In the genomic region with DNA sequence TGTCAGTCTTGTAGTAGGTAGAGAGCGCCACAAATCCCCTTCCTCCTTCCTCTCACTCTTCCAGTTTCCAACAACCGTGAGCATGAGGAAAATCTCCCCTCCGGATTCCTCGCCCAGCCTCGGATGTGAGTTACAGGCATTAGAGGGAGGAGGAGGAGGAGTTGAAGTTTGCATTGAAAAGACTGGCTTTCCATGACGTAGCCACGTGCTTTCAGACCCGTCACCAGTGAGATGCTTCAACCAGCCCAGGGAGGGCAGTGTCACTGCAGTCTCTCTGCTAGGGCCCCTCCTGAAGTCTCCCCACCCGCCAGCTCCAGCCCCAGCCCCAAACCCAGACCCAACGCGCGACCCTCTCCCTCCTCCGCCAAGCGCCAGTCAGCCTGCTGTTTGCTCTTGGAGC, we compare ENCODE assay signal across 7 cellular contexts. TPM values are rescaled to one million over a fixed set of nuclear protein-coding genes. Genes with fewer than 3 reads are reported as not detected.
A peak's percentile ranks its signal among the peaks of the same experiment; 100 is the strongest.
DNase-seq lines count a peak whose midpoint lies in the region; ATAC-seq, FAIRE-seq and TF ChIP-seq lines count a peak whose summit lies in the region.

No MANE protein-coding gene starts in this region.

- 1% methylated on average over 7 of the region's 14 CpGs for WGBS in K562 (ENCODE audit: insufficient coverage, low coverage, missing lambda C conversion rate)

- POLR2A ChIA-PET in K562 (lab: Yijun Ruan, JAX), result no interaction called here

- H3K36me3 ChIP-seq in K562 (ENCODE audit: control insufficient read depth, insufficient read depth, low read length) (no peaks in the 10 kb centered on the region), iPS-20b (ENCODE audit: insufficient read depth, low read depth, low read length) (no peaks in the 10 kb centered on the region)

- TF ChIP-seq POLR2A in K562 (conservative IDR thresholded peaks at IDR 0.05), result no peak

- no peak for TF ChIP-seq RAD21 in K562 (CRISPR knock-in tag; conservative IDR thresholded peaks at IDR 0.05 in 1 of 2, IDR thresholded peaks at IDR 0.05 in 1 of 2)

- no peak for TF ChIP-seq CTCF in K562 (IDR thresholded peaks at IDR 0.05 in 2 of 3, conservative IDR thresholded peaks at IDR 0.05 in 1 of 3; ENCODE audit: insufficient read depth in 2 of 3, low read depth in 1 of 3, low read length in 3 of 3)

- H3K9ac ChIP-seq in K562 (ENCODE audit: insufficient read depth in 1 of 2, low read depth in 2 of 2, low read length in 2 of 2) (no peak overlapping the region), iPS-20b (ENCODE audit: low read depth, low read length) (peak overlapping the region; percentile 70; the same call in 1 of the 2 replicates)

- BruUV-seq in K562 (replicated peaks; lab: Mats Ljungman, UMichigan), result no TSS peak

- TF ChIP-seq EP300 in K562 (IDR thresholded peaks at IDR 0.05; ENCODE audit: low read length), result no peak

- no peaks in the 10 kb centered on the region for H4K20me1 ChIP-seq in K562 (replicated peaks; ENCODE audit: control insufficient read depth, insufficient read depth, low read length)

- ATAC-seq in GM19463 (IDR thresholded peaks at IDR 0.05; ENCODE audit: unreplicated experiment), result peak; percentile 41
- ATAC-seq in K562, result peak; percentile 53; the same call in 2 of the 3 replicates
- no peak for ATAC-seq in GM18517 (IDR thresholded peaks at IDR 0.05; ENCODE audit: unreplicated experiment)

- CTCF ChIA-PET in K562 (lab: Yijun Ruan, JAX; ENCODE audit: low intra/inter-chr PET ratio), result no interaction called here

- H3K4me3 ChIP-seq in K562 (no peak overlapping the region), iPS-20b (ENCODE audit: low read length) (peak overlapping the region; percentile 80)

- no peaks in the 10 kb centered on the region for H3K9me1 ChIP-seq in K562 (ENCODE audit: control insufficient read depth, insufficient read depth, low read length)

- H3K27ac ChIP-seq in K562 (ENCODE audit: extremely low read depth, low read depth, low read length) (no peak overlapping the region), iPS-20b (ENCODE audit: low read length) (no peak overlapping the region)

- no peaks in the 10 kb centered on the region for H3K9me3 ChIP-seq in K562 (replicated peaks; ENCODE audit: control insufficient read depth, insufficient read depth, low read depth, low read length)
- no peaks in the 10 kb centered on the region for H3K9me3 ChIP-seq in iPS-20b (ENCODE audit: insufficient read depth, low read depth, low read length)

- H3K27me3 ChIP-seq in K562 (ENCODE audit: control insufficient read depth in 2 of 2, insufficient read depth in 2 of 2, low read length in 2 of 2) (peaks cover 0 to 6% of the 10 kb centered on the region in 2 experiments; a peak in 1 of 5 replicates), iPS-20b (ENCODE audit: insufficient read depth, low read length) (peaks cover 65% of the 10 kb centered on the region)

- no peak overlapping the region for H2AFZ ChIP-seq in K562 (ENCODE audit: low read depth, low read length)

- no peaks in the 10 kb centered on the region for H3K79me2 ChIP-seq in K562 (ENCODE audit: control insufficient read depth, insufficient read depth, low read length)

- peaks cover 0 to 7% of the 10 kb centered on the region in 2 experiments; a peak in 2 of 5 replicates for H3K4me1 ChIP-seq in K562 (replicated peaks in 1 of 2; ENCODE audit: control insufficient read depth in 2 of 2, insufficient read depth in 2 of 2, low read length in 2 of 2)
- H3K4me1 ChIP-seq in iPS-20b (ENCODE audit: insufficient read depth, low read length), result peaks cover 6% of the 10 kb centered on the region; the same call in 1 of the 2 replicates

- in situ Hi-C loops in K562 (cut with MboI), result no loop called here

- FAIRE-seq in K562 (lab: Jason Lieb, UNC), result no peak

- peak; percentile 79 for DNase-seq in NCI-H345 treated with DMSO at 0.1 percent for 48 hours (lab: John Stamatoyannopoulos, UW; ENCODE audit: unreplicated experiment)
- no peak for DNase-seq in K562 (ENCODE audit: extremely low read depth in 1 of 4, low spot score in 3 of 4)
- peak; percentile 38 for DNase-seq in stimulated activated CD4-positive, alpha-beta T cell treated with anti-CD3 and anti-CD28 coated beads, Interleukin-2, amount 100 ng/mL, for 4 hours (ENCODE audit: low read depth)
- no peak for DNase-seq in kidney glomerular epithelial cell (lab: John Stamatoyannopoulos, UW)

- H3K4me2 ChIP-seq in K562 (ENCODE audit: insufficient read depth, low read length), result no peak overlapping the region

- intact Hi-C loops in K562 (cut with micrococcal nuclease), result no loop called here

TF ChIP-seq in K562, 482 proteins besides CTCF, POLR2A, EP300 and RAD21:
- TF ChIP-seq SMC3 (conservative IDR thresholded peaks at IDR 0.05; ENCODE audit: insufficient read depth, low read depth, low read length) (no peak), ZNF197 (CRISPR knock-in tag; IDR thresholded peaks at IDR 0.05; ENCODE audit: low read depth) (no peak), CHCHD3 (CRISPR knock-in tag; IDR thresholded peaks at IDR 0.05) (no peak), DMBX1 (CRISPR knock-in tag; IDR thresholded peaks at IDR 0.05; ENCODE audit: borderline replicate concordance) (no peak), SOX6 (IDR thresholded peaks at IDR 0.05) (no peak), ZFP30 (CRISPR knock-in tag; IDR thresholded peaks at IDR 0.05; ENCODE audit: borderline replicate concordance) (no peak)
- TF ChIP-seq, protein P1, sequence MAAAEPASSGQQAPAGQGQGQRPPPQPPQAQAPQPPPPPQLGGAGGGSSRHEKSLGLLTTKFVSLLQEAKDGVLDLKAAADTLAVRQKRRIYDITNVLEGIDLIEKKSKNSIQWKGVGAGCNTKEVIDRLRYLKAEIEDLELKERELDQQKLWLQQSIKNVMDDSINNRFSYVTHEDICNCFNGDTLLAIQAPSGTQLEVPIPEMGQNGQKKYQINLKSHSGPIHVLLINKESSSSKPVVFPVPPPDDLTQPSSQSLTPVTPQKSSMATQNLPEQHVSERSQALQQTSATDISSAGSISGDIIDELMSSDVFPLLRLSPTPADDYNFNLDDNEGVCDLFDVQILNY (CRISPR knock-in tag; IDR thresholded peaks at IDR 0.05), result no peak
- TF ChIP-seq, protein P2, sequence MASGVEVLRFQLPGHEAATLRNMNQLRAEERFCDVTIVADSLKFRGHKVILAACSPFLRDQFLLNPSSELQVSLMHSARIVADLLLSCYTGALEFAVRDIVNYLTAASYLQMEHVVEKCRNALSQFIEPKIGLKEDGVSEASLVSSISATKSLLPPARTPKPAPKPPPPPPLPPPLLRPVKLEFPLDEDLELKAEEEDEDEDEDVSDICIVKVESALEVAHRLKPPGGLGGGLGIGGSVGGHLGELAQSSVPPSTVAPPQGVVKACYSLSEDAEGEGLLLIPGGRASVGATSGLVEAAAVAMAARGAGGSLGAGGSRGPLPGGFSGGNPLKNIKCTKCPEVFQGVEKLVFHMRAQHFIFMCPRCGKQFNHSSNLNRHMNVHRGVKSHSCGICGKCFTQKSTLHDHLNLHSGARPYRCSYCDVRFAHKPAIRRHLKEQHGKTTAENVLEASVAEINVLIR (CRISPR knock-in tag; IDR thresholded peaks at IDR 0.05), result no peak
- TF ChIP-seq, protein P3, sequence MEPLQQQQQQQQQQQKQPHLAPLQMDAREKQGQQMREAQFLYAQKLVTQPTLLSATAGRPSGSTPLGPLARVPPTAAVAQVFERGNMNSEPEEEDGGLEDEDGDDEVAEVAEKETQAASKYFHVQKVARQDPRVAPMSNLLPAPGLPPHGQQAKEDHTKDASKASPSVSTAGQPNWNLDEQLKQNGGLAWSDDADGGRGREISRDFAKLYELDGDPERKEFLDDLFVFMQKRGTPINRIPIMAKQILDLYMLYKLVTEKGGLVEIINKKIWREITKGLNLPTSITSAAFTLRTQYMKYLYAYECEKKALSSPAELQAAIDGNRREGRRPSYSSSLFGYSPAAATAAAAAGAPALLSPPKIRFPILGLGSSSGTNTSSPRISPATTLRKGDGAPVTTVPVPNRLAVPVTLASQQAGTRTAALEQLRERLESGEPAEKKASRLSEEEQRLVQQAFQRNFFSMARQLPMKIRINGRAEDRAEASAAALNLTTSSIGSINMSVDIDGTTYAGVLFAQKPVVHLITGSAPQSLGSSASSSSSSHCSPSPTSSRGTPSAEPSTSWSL (CRISPR knock-in tag; IDR thresholded peaks at IDR 0.05; ENCODE audit: borderline replicate concordance), result no peak
- TF ChIP-seq, protein P4, sequence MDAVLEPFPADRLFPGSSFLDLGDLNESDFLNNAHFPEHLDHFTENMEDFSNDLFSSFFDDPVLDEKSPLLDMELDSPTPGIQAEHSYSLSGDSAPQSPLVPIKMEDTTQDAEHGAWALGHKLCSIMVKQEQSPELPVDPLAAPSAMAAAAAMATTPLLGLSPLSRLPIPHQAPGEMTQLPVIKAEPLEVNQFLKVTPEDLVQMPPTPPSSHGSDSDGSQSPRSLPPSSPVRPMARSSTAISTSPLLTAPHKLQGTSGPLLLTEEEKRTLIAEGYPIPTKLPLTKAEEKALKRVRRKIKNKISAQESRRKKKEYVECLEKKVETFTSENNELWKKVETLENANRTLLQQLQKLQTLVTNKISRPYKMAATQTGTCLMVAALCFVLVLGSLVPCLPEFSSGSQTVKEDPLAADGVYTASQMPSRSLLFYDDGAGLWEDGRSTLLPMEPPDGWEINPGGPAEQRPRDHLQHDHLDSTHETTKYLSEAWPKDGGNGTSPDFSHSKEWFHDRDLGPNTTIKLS (IDR thresholded peaks at IDR 0.05; ENCODE audit: borderline replicate concordance, low read depth), result no peak

RNA-seq across cellular contexts. Expression of a gene that starts 0.4 kb away (rescaled TPM):
- total RNA-seq in K562 (2011; cell fraction: chromatin; rRNA removed; ENCODE audit: low replicate concordance), result not detected in 2 replicates
- not detected in 2 replicates for total RNA-seq in K562 (2011; cell fraction: nucleolus; rRNA removed)
- not detected in 2 replicates for total RNA-seq in K562 (2011; cell fraction: nucleoplasm; rRNA removed)
- not detected in 2 replicates for total RNA-seq in K562 (2014; rRNA removed)
- not detected in 2 replicates for total RNA-seq in K562 (2014; rRNA removed; fragmentation: Illumina TruSeq; extraction: Trizol)
- not detected in 2 replicates for total RNA-seq in K562 (2015; rRNA removed; fragmentation: Illumina TruSeq; extraction: Trizol)
- not detected in 2 replicates for total RNA-seq in K562 (2021)
- not detected in 2 replicates for polyA plus RNA-seq in K562 (2011; rRNA removed)
- not detected in 2 replicates for polyA plus RNA-seq in K562 (2011; cell fraction: cytosol; rRNA removed)
- not detected in 2 replicates for polyA plus RNA-seq in K562 (2011; cell fraction: nucleus; rRNA removed)
- polyA plus RNA-seq in K562 (2012), result 0.01 TPM in 1 of 2 replicates, not detected in the other
- polyA plus RNA-seq in K562 (2014; fragmentation: Illumina TruSeq; extraction: Trizol), result not detected in 2 replicates
- not detected for polyA plus RNA-seq in K562 (2014; fragmentation: Nextera tagmentation; extraction: Ambion mirVana)
- not detected in 2 replicates for polyA plus RNA-seq in K562 (2014; rRNA removed)
- polyA minus RNA-seq in K562 (2011; rRNA and poly(A)+ RNA removed), result not detected in 2 replicates
- not detected in 2 replicates for polyA minus RNA-seq in K562 (2011; cell fraction: cytosol; rRNA and poly(A)+ RNA removed)
- polyA minus RNA-seq in K562 (2011; cell fraction: nucleus; rRNA and poly(A)+ RNA removed), result not detected in 2 replicates

Comparison
In these comparisons a context has a peak if more than half of its experiments do, and no peak if none do; other contexts are left out.
1. DNase-seq: peak in NCI-H345 treated with DMSO at 0.1 percent for 48 hours (single experiment) and stimulated activated CD4-positive, alpha-beta T cell treated with anti-CD3 and anti-CD28 coated beads, Interleukin-2, amount 100 ng/mL, for 4 hours (single experiment); none in K562 (0 of 4) and kidney glomerular epithelial cell (single experiment).